In genomic region chr6:4899249-4899648, GRCh38 we compare ENCODE assay signal across 6 cellular contexts.
"Had no signal": no experiment of that assay in that cellular context is flagged by ENCODE, and none has a peak within 500 bp of the region (broad histone marks: within the 10 kb centered on the region; RNA-seq: fewer than 3 reads in every experiment).

No MANE protein-coding gene starts in this region.

- H3K4me3 Mint-ChIP-seq: IgD-negative memory B cell had no signal

- H3K4me1 ChIP-seq: HAP-1 had no signal

- H3K4me3 ChIP-seq: HAP-1 had no signal

- H3K36me3 ChIP-seq: HAP-1 had no signal

- H3K9me3 ChIP-seq: HAP-1 had no signal

- H3K9me3 Mint-ChIP-seq: IgD-negative memory B cell had no signal

- H3K27me3 Mint-ChIP-seq: IgD-negative memory B cell had no signal

- H3K9ac ChIP-seq: KMS-11 had no signal

- H3K27ac Mint-ChIP-seq: IgD-negative memory B cell had no signal

- H3K4me2 ChIP-seq: KMS-11 had no signal

- DNase-seq: GOT3, H7, KBM-7 had no signal

- H3K27ac ChIP-seq: KMS-11 had no signal
